Comparison of ENCODE assay signal across 14 cellular contexts in genomic region chr4:179709961-179710624, GRCh38.
"Had no signal": no experiment of that assay in that cellular context is flagged by ENCODE, and none has a peak within 500 bp of the region (broad histone marks: within the 10 kb centered on the region; RNA-seq: fewer than 3 reads in every experiment).

No MANE protein-coding gene starts in this region.

- H3K9me3 Mint-ChIP-seq: activated T-helper 1 cell treated with anti-CD3 and anti-CD28 coated beads, Interleukin-12 subunit alpha, Interleukin-12 subunit beta, Interleukin-2, Interleukin-4 antibody, amounts not matched to agents 30 ng/mL and 10 ng/mL and 1 ng/mL, durations not matched to agents 14 hours and 24 hours and 36 hours; type B pancreatic cell had no signal

- H3K27ac ChIP-seq: ascending aorta, esophagus squamous epithelium, left ventricle myocardium inferior, sigmoid colon had no signal

- H3K4me1 Mint-ChIP-seq: nephron progenitor cell had no signal

- H3K27me3 ChIP-seq: ascending aorta, esophagus squamous epithelium, sigmoid colon had no signal

- H3K4me3 ChIP-seq: ascending aorta, esophagus squamous epithelium, left ventricle myocardium inferior, sigmoid colon had no signal

- H3K36me3 Mint-ChIP-seq: type B pancreatic cell had no signal

- H3K36me3 ChIP-seq: ascending aorta, esophagus squamous epithelium, left ventricle myocardium inferior, sigmoid colon had no signal

- H3K4me1 ChIP-seq: ascending aorta, esophagus squamous epithelium, left ventricle myocardium inferior, sigmoid colon had no signal

- H3K27me3 Mint-ChIP-seq: type B pancreatic cell had no signal

- H3K27ac Mint-ChIP-seq: activated T-helper 1 cell treated with anti-CD3 and anti-CD28 coated beads, Interleukin-12 subunit alpha, Interleukin-12 subunit beta, Interleukin-2, Interleukin-4 antibody, amounts not matched to agents 30 ng/mL and 10 ng/mL and 1 ng/mL, durations not matched to agents 14 hours and 24 hours and 36 hours; nephron progenitor cell; type B pancreatic cell had no signal

- DNase-seq: activated CD4-positive, alpha-beta T cell treated with anti-CD3 and anti-CD28 coated beads for 48 hours; activated naive CD4-positive, alpha-beta T cell; esophagus squamous epithelium; foreskin fibroblast; glutamatergic neuron; kidney; left ventricle myocardium inferior; nephron progenitor cell; sigmoid colon; stimulated activated CD4-positive, alpha-beta T cell treated with anti-CD3 and anti-CD28 coated beads, Interleukin-2, amount 100 ng/mL, for 24 hours; stimulated activated naive CD4-positive, alpha-beta T cell treated with Interleukin-2 at 50 U/mL for 16 hours had no signal

- H3K9me3 ChIP-seq: ascending aorta, esophagus squamous epithelium, sigmoid colon had no signal

- H3K4me3 Mint-ChIP-seq: activated T-helper 1 cell treated with anti-CD3 and anti-CD28 coated beads, Interleukin-12 subunit alpha, Interleukin-12 subunit beta, Interleukin-2, Interleukin-4 antibody, amounts not matched to agents 30 ng/mL and 10 ng/mL and 1 ng/mL, durations not matched to agents 14 hours and 24 hours and 36 hours; nephron progenitor cell; type B pancreatic cell had no signal
